Comparison of ENCODE assay signal across 1 cellular context in the genomic region with DNA sequence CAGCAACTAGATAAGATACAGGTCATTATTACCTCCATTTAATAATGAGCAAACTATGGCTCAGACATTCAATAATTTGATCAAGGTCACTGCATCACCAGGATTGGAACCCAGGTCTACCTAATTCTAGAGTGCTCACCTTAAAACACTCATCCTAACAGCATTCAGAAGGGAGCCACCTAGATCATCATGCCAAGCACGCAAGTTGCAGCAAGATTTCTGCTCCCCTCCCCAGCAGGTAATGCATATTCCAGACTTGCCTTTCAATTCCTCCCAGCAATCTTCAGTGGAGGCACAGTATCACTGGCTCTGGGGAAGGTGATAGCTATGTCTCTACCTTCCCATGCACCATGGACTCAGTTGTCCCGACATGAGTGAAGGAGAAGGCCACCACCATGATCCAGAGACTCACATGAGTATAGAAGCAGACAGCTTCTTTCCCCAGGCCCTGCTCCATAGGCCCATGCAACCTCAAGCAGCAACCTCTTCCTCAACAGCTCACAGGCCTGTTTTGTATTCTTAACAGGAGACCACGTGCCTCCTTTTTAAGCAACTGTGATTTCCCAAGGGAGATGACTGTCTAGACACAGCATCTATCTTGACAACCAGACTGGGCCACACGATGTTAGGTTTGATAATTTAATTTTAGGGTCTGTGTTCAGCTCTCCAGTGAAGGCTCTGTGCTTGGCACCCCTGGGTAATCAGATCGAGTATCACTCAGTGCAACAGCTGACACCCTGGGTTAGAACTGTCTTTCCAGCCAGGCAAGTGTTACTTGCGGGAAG.
TF ChIP-seq lines count a peak whose summit lies in the region.

No MANE protein-coding gene starts in this region.

TF ChIP-seq in WTC11, 78 proteins besides CTCF, POLR2A, EP300 and RAD21 (continued from another document):
- TF ChIP-seq, protein P1, sequence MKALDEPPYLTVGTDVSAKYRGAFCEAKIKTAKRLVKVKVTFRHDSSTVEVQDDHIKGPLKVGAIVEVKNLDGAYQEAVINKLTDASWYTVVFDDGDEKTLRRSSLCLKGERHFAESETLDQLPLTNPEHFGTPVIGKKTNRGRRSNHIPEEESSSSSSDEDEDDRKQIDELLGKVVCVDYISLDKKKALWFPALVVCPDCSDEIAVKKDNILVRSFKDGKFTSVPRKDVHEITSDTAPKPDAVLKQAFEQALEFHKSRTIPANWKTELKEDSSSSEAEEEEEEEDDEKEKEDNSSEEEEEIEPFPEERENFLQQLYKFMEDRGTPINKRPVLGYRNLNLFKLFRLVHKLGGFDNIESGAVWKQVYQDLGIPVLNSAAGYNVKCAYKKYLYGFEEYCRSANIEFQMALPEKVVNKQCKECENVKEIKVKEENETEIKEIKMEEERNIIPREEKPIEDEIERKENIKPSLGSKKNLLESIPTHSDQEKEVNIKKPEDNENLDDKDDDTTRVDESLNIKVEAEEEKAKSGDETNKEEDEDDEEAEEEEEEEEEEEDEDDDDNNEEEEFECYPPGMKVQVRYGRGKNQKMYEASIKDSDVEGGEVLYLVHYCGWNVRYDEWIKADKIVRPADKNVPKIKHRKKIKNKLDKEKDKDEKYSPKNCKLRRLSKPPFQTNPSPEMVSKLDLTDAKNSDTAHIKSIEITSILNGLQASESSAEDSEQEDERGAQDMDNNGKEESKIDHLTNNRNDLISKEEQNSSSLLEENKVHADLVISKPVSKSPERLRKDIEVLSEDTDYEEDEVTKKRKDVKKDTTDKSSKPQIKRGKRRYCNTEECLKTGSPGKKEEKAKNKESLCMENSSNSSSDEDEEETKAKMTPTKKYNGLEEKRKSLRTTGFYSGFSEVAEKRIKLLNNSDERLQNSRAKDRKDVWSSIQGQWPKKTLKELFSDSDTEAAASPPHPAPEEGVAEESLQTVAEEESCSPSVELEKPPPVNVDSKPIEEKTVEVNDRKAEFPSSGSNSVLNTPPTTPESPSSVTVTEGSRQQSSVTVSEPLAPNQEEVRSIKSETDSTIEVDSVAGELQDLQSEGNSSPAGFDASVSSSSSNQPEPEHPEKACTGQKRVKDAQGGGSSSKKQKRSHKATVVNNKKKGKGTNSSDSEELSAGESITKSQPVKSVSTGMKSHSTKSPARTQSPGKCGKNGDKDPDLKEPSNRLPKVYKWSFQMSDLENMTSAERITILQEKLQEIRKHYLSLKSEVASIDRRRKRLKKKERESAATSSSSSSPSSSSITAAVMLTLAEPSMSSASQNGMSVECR (CRISPR knock-in tag; IDR thresholded peaks at IDR 0.05; ENCODE audit: borderline replicate concordance): no peak
- TF ChIP-seq, protein P2, sequence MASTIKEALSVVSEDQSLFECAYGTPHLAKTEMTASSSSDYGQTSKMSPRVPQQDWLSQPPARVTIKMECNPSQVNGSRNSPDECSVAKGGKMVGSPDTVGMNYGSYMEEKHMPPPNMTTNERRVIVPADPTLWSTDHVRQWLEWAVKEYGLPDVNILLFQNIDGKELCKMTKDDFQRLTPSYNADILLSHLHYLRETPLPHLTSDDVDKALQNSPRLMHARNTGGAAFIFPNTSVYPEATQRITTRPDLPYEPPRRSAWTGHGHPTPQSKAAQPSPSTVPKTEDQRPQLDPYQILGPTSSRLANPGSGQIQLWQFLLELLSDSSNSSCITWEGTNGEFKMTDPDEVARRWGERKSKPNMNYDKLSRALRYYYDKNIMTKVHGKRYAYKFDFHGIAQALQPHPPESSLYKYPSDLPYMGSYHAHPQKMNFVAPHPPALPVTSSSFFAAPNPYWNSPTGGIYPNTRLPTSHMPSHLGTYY (CRISPR knock-in tag; IDR thresholded peaks at IDR 0.05): no peak
- no peak for TF ChIP-seq HMGA2 (CRISPR knock-in tag; IDR thresholded peaks at IDR 0.05)
- TF ChIP-seq TEAD1 (CRISPR knock-in tag; IDR thresholded peaks at IDR 0.05): no peak
- TF ChIP-seq NFYB (CRISPR knock-in tag; conservative IDR thresholded peaks at IDR 0.05; ENCODE audit: low read depth): no peak
- TF ChIP-seq FOXP1 (CRISPR knock-in tag; IDR thresholded peaks at IDR 0.05; ENCODE audit: borderline replicate concordance): no peak
- TF ChIP-seq, protein P3, sequence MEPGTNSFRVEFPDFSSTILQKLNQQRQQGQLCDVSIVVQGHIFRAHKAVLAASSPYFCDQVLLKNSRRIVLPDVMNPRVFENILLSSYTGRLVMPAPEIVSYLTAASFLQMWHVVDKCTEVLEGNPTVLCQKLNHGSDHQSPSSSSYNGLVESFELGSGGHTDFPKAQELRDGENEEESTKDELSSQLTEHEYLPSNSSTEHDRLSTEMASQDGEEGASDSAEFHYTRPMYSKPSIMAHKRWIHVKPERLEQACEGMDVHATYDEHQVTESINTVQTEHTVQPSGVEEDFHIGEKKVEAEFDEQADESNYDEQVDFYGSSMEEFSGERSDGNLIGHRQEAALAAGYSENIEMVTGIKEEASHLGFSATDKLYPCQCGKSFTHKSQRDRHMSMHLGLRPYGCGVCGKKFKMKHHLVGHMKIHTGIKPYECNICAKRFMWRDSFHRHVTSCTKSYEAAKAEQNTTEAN (CRISPR knock-in tag; IDR thresholded peaks at IDR 0.05): no peak
- no peak for TF ChIP-seq MXD4 (CRISPR knock-in tag; IDR thresholded peaks at IDR 0.05; ENCODE audit: borderline replicate concordance)
- no peak for TF ChIP-seq MYBL2 (CRISPR knock-in tag; IDR thresholded peaks at IDR 0.05)
- no peak for TF ChIP-seq ZNF396 (CRISPR knock-in tag; IDR thresholded peaks at IDR 0.05; ENCODE audit: borderline replicate concordance)
- TF ChIP-seq ZNF317 (CRISPR knock-in tag; IDR thresholded peaks at IDR 0.05; ENCODE audit: borderline replicate concordance, low read depth): no peak
- TF ChIP-seq ZNF263 (CRISPR knock-in tag; IDR thresholded peaks at IDR 0.05; ENCODE audit: low read depth): no peak
- TF ChIP-seq, protein P4, sequence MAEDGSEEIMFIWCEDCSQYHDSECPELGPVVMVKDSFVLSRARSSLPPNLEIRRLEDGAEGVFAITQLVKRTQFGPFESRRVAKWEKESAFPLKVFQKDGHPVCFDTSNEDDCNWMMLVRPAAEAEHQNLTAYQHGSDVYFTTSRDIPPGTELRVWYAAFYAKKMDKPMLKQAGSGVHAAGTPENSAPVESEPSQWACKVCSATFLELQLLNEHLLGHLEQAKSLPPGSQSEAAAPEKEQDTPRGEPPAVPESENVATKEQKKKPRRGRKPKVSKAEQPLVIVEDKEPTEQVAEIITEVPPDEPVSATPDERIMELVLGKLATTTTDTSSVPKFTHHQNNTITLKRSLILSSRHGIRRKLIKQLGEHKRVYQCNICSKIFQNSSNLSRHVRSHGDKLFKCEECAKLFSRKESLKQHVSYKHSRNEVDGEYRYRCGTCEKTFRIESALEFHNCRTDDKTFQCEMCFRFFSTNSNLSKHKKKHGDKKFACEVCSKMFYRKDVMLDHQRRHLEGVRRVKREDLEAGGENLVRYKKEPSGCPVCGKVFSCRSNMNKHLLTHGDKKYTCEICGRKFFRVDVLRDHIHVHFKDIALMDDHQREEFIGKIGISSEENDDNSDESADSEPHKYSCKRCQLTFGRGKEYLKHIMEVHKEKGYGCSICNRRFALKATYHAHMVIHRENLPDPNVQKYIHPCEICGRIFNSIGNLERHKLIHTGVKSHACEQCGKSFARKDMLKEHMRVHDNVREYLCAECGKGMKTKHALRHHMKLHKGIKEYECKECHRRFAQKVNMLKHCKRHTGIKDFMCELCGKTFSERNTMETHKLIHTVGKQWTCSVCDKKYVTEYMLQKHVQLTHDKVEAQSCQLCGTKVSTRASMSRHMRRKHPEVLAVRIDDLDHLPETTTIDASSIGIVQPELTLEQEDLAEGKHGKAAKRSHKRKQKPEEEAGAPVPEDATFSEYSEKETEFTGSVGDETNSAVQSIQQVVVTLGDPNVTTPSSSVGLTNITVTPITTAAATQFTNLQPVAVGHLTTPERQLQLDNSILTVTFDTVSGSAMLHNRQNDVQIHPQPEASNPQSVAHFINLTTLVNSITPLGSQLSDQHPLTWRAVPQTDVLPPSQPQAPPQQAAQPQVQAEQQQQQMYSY (CRISPR knock-in tag; IDR thresholded peaks at IDR 0.05): no peak
- no peak for TF ChIP-seq ZNF416 (CRISPR knock-in tag; IDR thresholded peaks at IDR 0.05)
- no peak for TF ChIP-seq SMAD4 (CRISPR knock-in tag; IDR thresholded peaks at IDR 0.05)
- TF ChIP-seq ZNF121 (CRISPR knock-in tag; IDR thresholded peaks at IDR 0.05): no peak
